In genomic region chr10:110076559-110077318, GRCh38 we compare ENCODE assay signal across 1 cellular context.
TF ChIP-seq lines count a peak whose summit lies in the region.

No MANE protein-coding gene starts in this region.

TF ChIP-seq in HepG2, 621 proteins besides CTCF, POLR2A, EP300 and RAD21 (continued from another document and continues in another):
- TF ChIP-seq ZC3H13 (CRISPR knock-in tag; IDR thresholded peaks at IDR 0.05), result no peak
- TF ChIP-seq FOXA1 (IDR thresholded peaks at IDR 0.05), result no peak
- 0 out of 2 replicates have a peak, but pooled peaks have one; percentile 11 for TF ChIP-seq FOXA1 (CRISPR knock-in tag; IDR thresholded peaks at IDR 0.05)
- no peak for TF ChIP-seq SIX1 (CRISPR knock-in tag; IDR thresholded peaks at IDR 0.05; ENCODE audit: borderline replicate concordance)
- TF ChIP-seq ZNF281 (CRISPR knock-in tag; IDR thresholded peaks at IDR 0.05; ENCODE audit: borderline replicate concordance), result no peak
- TF ChIP-seq MYNN (CRISPR knock-in tag; IDR thresholded peaks at IDR 0.05; ENCODE audit: low read depth), result no peak
- TF ChIP-seq BORCS8-MEF2B (CRISPR knock-in tag; IDR thresholded peaks at IDR 0.05), result no peak
- no peak for TF ChIP-seq CERS6 (CRISPR knock-in tag; IDR thresholded peaks at IDR 0.05)
- TF ChIP-seq MLLT10 (CRISPR knock-in tag; IDR thresholded peaks at IDR 0.05), result no peak
- TF ChIP-seq MXI1 (IDR thresholded peaks at IDR 0.05; ENCODE audit: borderline replicate concordance, low read depth, low read length), result no peak
- TF ChIP-seq RFX3 (CRISPR knock-in tag; IDR thresholded peaks at IDR 0.05), result no peak
- TF ChIP-seq MEIS2 (CRISPR knock-in tag; IDR thresholded peaks at IDR 0.05), result no peak
- TF ChIP-seq TMF1 (CRISPR knock-in tag; IDR thresholded peaks at IDR 0.05; ENCODE audit: low read depth), result no peak
- peak; percentile 93 for TF ChIP-seq GATAD2A (CRISPR knock-in tag; IDR thresholded peaks at IDR 0.05)
- no peak for TF ChIP-seq SP5 (CRISPR knock-in tag; IDR thresholded peaks at IDR 0.05; ENCODE audit: borderline replicate concordance, low read depth)
- no peak for TF ChIP-seq AFF4 (CRISPR knock-in tag; IDR thresholded peaks at IDR 0.05)
- TF ChIP-seq HDAC2 (CRISPR knock-in tag; IDR thresholded peaks at IDR 0.05), result peak; percentile 23; the same call in 1 of the 2 replicates
- TF ChIP-seq NCOA2 (CRISPR knock-in tag; IDR thresholded peaks at IDR 0.05), result peak; percentile 58; the same call in 1 of the 2 replicates
- no peak for TF ChIP-seq BRF2 (CRISPR knock-in tag; IDR thresholded peaks at IDR 0.05)
- no peak for TF ChIP-seq NFYC (CRISPR knock-in tag; IDR thresholded peaks at IDR 0.05)
- no peak for TF ChIP-seq CREB1 (IDR thresholded peaks at IDR 0.05)
- peak; percentile 19; the same call in 1 of the 2 replicates for TF ChIP-seq CREB1 (CRISPR knock-in tag; IDR thresholded peaks at IDR 0.05)
- TF ChIP-seq ZNF724P (CRISPR knock-in tag; IDR thresholded peaks at IDR 0.05; ENCODE audit: borderline replicate concordance), result no peak
- no peak for TF ChIP-seq ZNF563 (CRISPR knock-in tag; IDR thresholded peaks at IDR 0.05)
- TF ChIP-seq MED1 (CRISPR knock-in tag; IDR thresholded peaks at IDR 0.05), result 0 out of 2 replicates have a peak, but pooled peaks have one; percentile 28
- TF ChIP-seq ZNF646 (CRISPR knock-in tag; IDR thresholded peaks at IDR 0.05), result peak; percentile 87
- TF ChIP-seq ZFP91 (CRISPR knock-in tag; IDR thresholded peaks at IDR 0.05; ENCODE audit: borderline replicate concordance), result no peak
- no peak for TF ChIP-seq ZNF781 (CRISPR knock-in tag; IDR thresholded peaks at IDR 0.05; ENCODE audit: borderline replicate concordance, not compliant biosample characterization)
- TF ChIP-seq ZNF589 (CRISPR knock-in tag; conservative IDR thresholded peaks at IDR 0.05), result no peak
- TF ChIP-seq RNF2 (conservative IDR thresholded peaks at IDR 0.05; ENCODE audit: low read depth), result no peak
- TF ChIP-seq CENPT (CRISPR knock-in tag; IDR thresholded peaks at IDR 0.05; ENCODE audit: low read depth), result no peak
- TF ChIP-seq ZSCAN20 (CRISPR knock-in tag; IDR thresholded peaks at IDR 0.05; ENCODE audit: borderline replicate concordance), result no peak
- TF ChIP-seq ZNF710 (CRISPR knock-in tag; IDR thresholded peaks at IDR 0.05; ENCODE audit: borderline replicate concordance), result no peak
- TF ChIP-seq FUBP1 (CRISPR knock-in tag; IDR thresholded peaks at IDR 0.05; ENCODE audit: borderline replicate concordance), result no peak
- no peak for TF ChIP-seq SMYD3 (CRISPR knock-in tag; IDR thresholded peaks at IDR 0.05)
- TF ChIP-seq NBN (conservative IDR thresholded peaks at IDR 0.05), result no peak
- 0 out of 4 replicates have a peak, but pooled peaks of 1 of the 2 experiments have one; percentile 22 for TF ChIP-seq HMGXB4 (CRISPR knock-in tag; IDR thresholded peaks at IDR 0.05; ENCODE audit: borderline replicate concordance in 1 of 2, low read depth in 1 of 2)
